In the genomic region with DNA sequence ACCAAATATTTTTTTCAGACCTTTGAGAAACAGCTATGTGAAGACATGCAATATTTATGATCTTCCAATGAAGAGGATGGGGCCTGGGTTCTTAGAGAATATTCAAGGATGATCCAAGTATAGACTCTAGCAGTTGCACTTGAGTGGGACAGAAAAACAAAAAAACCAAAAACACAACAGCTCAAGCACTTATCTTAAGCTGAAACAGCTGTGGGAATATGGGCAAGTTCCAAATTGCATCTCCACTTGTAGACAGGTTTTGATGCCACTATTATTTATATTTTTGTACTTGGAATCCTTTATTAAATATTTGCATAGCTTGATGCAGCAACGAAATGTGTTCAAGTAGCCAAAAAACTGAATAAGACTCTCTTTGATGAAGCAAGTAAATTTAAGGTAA, we compare ENCODE assay signal across 22 cellular contexts. TPM values are rescaled to one million over a fixed set of nuclear protein-coding genes. Genes with fewer than 3 reads are reported as not detected.
"Had no signal": no experiment of that assay in that cellular context is flagged by ENCODE, and none has a peak within 500 bp of the region (broad histone marks: within the 10 kb centered on the region; RNA-seq: fewer than 3 reads in every experiment).

No MANE protein-coding gene starts in this region.

- H3K36me3 ChIP-seq: SJSA1 had no signal

- H3K27me3 Mint-ChIP-seq: dendritic cell treated with granulocyte-macrophage colony-stimulating factor and Interleukin-4, amounts not matched to agents 40 ng/mL and 50 ng/mL, for 4 days had no signal

- H3K27me3 ChIP-seq: upper lobe of right lung had no signal

- H3K36me3 Mint-ChIP-seq: activated naive CD4-positive, alpha-beta T cell treated with anti-CD3 and anti-CD28 coated beads, Interleukin-2, amount 50 U/mL, for 24 hours; brain; mesothelial cell of epicardium; WTC11 had no signal

- H3K4me1 Mint-ChIP-seq: activated naive CD4-positive, alpha-beta T cell treated with anti-CD3 and anti-CD28 coated beads, Interleukin-2, amount 50 U/mL, for 24 hours had no signal

- H3K4me3 Mint-ChIP-seq: activated CD8-positive, alpha-beta T cell treated with anti-CD3 and anti-CD28 coated beads for 36 hours; activated naive CD4-positive, alpha-beta T cell treated with anti-CD3 and anti-CD28 coated beads, Interleukin-2, amount 50 U/mL, for 24 hours; dendritic cell treated with granulocyte-macrophage colony-stimulating factor and Interleukin-4, amounts not matched to agents 40 ng/mL and 50 ng/mL, for 4 days; effector memory CD8-positive, alpha-beta T cell; mesothelial cell of epicardium; neural crest cell; WTC11 had no signal

- H3K9me3 Mint-ChIP-seq: activated CD8-positive, alpha-beta T cell treated with anti-CD3 and anti-CD28 coated beads for 36 hours; brain; dendritic cell treated with granulocyte-macrophage colony-stimulating factor and Interleukin-4, amounts not matched to agents 40 ng/mL and 50 ng/mL, for 4 days; mesothelial cell of epicardium; neural crest cell; WTC11 had no signal

- H3K9me3 ChIP-seq: lower lobe of right lung, SJSA1, upper lobe of right lung had no signal

- ATAC-seq: activated CD8-positive, alpha-beta T cell treated with anti-CD3 and anti-CD28 coated beads for 36 hours; effector memory CD8-positive, alpha-beta T cell; lower lobe of right lung; stimulated activated naive CD8-positive, alpha-beta T cell treated with anti-CD3 and anti-CD28 coated beads, Interleukin-15, Interleukin-2, amounts not matched to agents 100 U/mL and 50 U/mL, for 24 hours; upper lobe of right lung; WTC11 had no signal

- H3K4me3 ChIP-seq: lower lobe of right lung, SJSA1, skin epidermis, upper lobe of right lung had no signal

- DNase-seq: activated CD4-positive, alpha-beta T cell treated with anti-CD3 and anti-CD28 coated beads for 4 hours; activated CD8-positive, alpha-beta memory T cell treated with anti-CD3 and anti-CD28 coated beads, Interleukin-2, amount 50 U/mL, for 4 hours; activated CD8-positive, alpha-beta T cell treated with anti-CD3 and anti-CD28 coated beads for 36 hours; activated effector memory CD4-positive, alpha-beta T cell treated with anti-CD3 and anti-CD28 coated beads, Interleukin-2, amount 50 U/mL, for 16 hours; activated T-cell treated with anti-CD3 and anti-CD28 coated beads, Interleukin-2, amount 50 U/mL, for 48 hours; amniotic stem cell; effector memory CD8-positive, alpha-beta T cell; lower lobe of right lung; stimulated activated CD4-positive, alpha-beta T cell treated with anti-CD3 and anti-CD28 coated beads, Interleukin-4, amount 100 ng/mL, for 24 hours; stimulated activated CD8-positive, alpha-beta memory T cell treated with anti-CD3 and anti-CD28 coated beads, Interleukin-4, amount 100 ng/mL, for 48 hours; stimulated activated naive CD8-positive, alpha-beta T cell treated with anti-CD3 and anti-CD28 coated beads, Interleukin-15, Interleukin-2, amounts not matched to agents 100 U/mL and 50 U/mL, for 24 hours; T-helper 2 cell; upper lobe of right lung had no signal

- H3K27ac Mint-ChIP-seq: activated CD8-positive, alpha-beta T cell treated with anti-CD3 and anti-CD28 coated beads for 36 hours; activated naive CD4-positive, alpha-beta T cell treated with anti-CD3 and anti-CD28 coated beads, Interleukin-2, amount 50 U/mL, for 24 hours; brain; dendritic cell treated with granulocyte-macrophage colony-stimulating factor and Interleukin-4, amounts not matched to agents 40 ng/mL and 50 ng/mL, for 4 days; effector memory CD8-positive, alpha-beta T cell; mesothelial cell of epicardium; WTC11 had no signal

- H3K27ac ChIP-seq: epithelial cell of prostate, lower lobe of right lung, SJSA1, upper lobe of right lung had no signal

RNA-seq across cellular contexts. Expression of a gene that starts 2.2 kb away (rescaled TPM):
- total RNA-seq: activated CD8-positive, alpha-beta T cell treated with anti-CD3 and anti-CD28 coated beads for 36 hours; SJSA1 had no signal
